ENCODE assay signal across 19 cellular contexts in the genomic region with DNA sequence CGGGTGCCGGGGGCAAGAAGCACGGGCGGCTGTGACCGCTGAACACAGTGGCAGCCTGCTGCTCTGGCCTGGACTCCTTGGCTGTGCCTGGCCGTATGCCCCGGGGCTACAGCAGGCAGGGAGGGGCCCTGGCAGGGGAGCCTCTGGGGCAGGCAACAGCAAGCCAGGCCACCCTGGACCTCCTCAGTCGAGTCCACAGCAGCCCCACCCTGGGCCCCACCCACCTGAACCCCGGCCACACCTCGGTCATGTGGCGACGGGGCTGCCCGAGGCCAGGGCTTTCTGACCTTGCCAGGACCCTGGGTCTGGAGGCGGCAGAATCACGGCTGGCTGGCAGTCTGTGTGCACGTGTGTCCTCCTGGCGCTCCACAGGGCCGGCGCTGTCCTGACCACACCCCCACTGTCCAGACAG. TPM values are rescaled to one million over a fixed set of nuclear protein-coding genes. Genes with fewer than 3 reads are reported as not detected.
"Had no signal": no experiment of that assay in that cellular context is flagged by ENCODE, and none has a peak within 500 bp of the region (broad histone marks: within the 10 kb centered on the region; RNA-seq: fewer than 3 reads in every experiment).

No MANE protein-coding gene starts in this region.

- H3K27me3 Mint-ChIP-seq: activated T-helper 17 cell treated with anti-CD3 and anti-CD28 coated beads, Interleukin-2, amount 50 U/mL, for 72 hours had no signal

- H3K36me3 Mint-ChIP-seq: activated naive CD4-positive, alpha-beta T cell treated with anti-CD3 and anti-CD28 coated beads, Interleukin-2, amount 10 ng/mL, durations not matched to agents 7 days and 5 days; naive B cell; T-cell had no signal

- H3K36me3 ChIP-seq: cardiac muscle cell, colonic mucosa, neutrophil, tibial nerve, vagina had no signal

- H3K9me3 Mint-ChIP-seq: activated naive CD4-positive, alpha-beta T cell treated with anti-CD3 and anti-CD28 coated beads, Interleukin-2, amount 10 ng/mL, durations not matched to agents 7 days and 5 days; activated T-helper 17 cell treated with anti-CD3 and anti-CD28 coated beads, Interleukin-2, amount 50 U/mL, for 72 hours; T-cell had no signal

- H3K27ac Mint-ChIP-seq: activated T-helper 17 cell treated with anti-CD3 and anti-CD28 coated beads, Interleukin-2, amount 50 U/mL, for 72 hours had no signal

- H3K4me3 ChIP-seq: cardiac muscle cell, colonic mucosa, skin epidermis, tibial nerve, vagina had no signal

- H3K27me3 ChIP-seq: cardiac muscle cell, neutrophil, vagina had no signal

- H3K4me1 Mint-ChIP-seq: activated T-helper 17 cell treated with anti-CD3 and anti-CD28 coated beads, Interleukin-2, amount 50 U/mL, for 72 hours had no signal

- ATAC-seq: activated T-helper 17 cell treated with anti-CD3 and anti-CD28 coated beads, Interleukin-2, amount 50 U/mL, for 72 hours; T-cell had no signal

- H3K4me3 Mint-ChIP-seq: activated naive CD4-positive, alpha-beta T cell treated with anti-CD3 and anti-CD28 coated beads, Interleukin-2, amount 10 ng/mL, durations not matched to agents 7 days and 5 days; activated T-helper 17 cell treated with anti-CD3 and anti-CD28 coated beads, Interleukin-2, amount 50 U/mL, for 72 hours; naive B cell; T-cell had no signal

- H3K27ac ChIP-seq: cardiac muscle cell, colonic mucosa, neutrophil, skin epidermis, tibial nerve, vagina had no signal

- H3K9me3 ChIP-seq: colonic mucosa, neutrophil, vagina had no signal

- DNase-seq: activated CD4-positive, CD25-positive, alpha-beta regulatory T cell treated with anti-CD3 and anti-CD28 coated beads, Interleukin-2, amount 50 U/mL, for 72 hours; activated naive CD4-positive, alpha-beta T cell treated with anti-CD3 and anti-CD28 coated beads, Interleukin-2, amount 10 ng/mL, durations not matched to agents 7 days and 5 days; activated T-cell treated with anti-CD3 and anti-CD28 coated beads for 4 hours; colonic mucosa; hypothalamus; naive B cell; stimulated activated CD4-positive, alpha-beta T cell treated with anti-CD3 and anti-CD28 coated beads, Interleukin-15, amount 100 ng/mL, for 24 hours; stimulated activated CD4-positive, alpha-beta T cell treated with anti-CD3 and anti-CD28 coated beads, Interleukin-4, amount 100 ng/mL, for 24 hours; stimulated activated naive CD4-positive, alpha-beta T cell treated with Interleukin-2 at 50 U/mL for 16 hours; substantia nigra; T-cell; T1000 had no signal

- H3K4me1 ChIP-seq: colonic mucosa had no signal

RNA-seq across cellular contexts. Expression of a gene that starts 8.7 kb away (rescaled TPM):
- total RNA-seq: lung microvascular endothelial cell had no signal
